13 cellular contexts compared by ENCODE assay signal in the genomic region with DNA sequence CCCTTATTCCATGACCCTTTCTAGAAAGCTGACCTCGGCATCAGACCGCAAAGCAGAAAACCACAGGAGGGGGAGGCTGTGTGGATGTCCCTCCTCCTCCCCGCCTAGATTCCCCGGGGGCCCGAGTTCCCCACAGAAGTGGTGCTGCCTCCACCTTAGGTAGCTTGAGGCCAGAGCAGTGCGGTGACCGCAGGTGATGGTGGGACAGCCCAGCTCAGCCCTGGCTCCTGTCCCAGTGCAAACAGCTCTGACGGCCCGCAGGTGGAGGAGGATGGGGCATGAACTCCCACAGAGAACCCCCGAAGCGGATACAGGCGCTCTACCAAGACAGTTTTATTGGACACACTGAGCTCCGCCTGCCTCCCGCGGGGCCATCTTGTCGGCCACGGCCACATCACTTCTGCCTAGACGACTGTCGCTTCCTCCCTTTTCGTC.
"Had no signal": no experiment of that assay in that cellular context is flagged by ENCODE, and none has a peak within 500 bp of the region (broad histone marks: within the 10 kb centered on the region; RNA-seq: fewer than 3 reads in every experiment).

No MANE protein-coding gene starts in this region.

- H3K27me3 ChIP-seq: cardiac muscle cell, esophagus squamous epithelium, transverse colon had no signal

- DNase-seq: activated CD4-positive, alpha-beta memory T cell treated with anti-CD3 and anti-CD28 coated beads, Interleukin-2, amount 10 ng/mL, durations not matched to agents 7 days and 5 days; activated CD4-positive, alpha-beta T cell treated with anti-CD3 and anti-CD28 coated beads for 36 hours; activated gamma-delta T cell treated with Interleukin-2 at 50 U/mL for 16 hours; activated naive CD8-positive, alpha-beta T cell treated with anti-CD3 and anti-CD28 coated beads, Interleukin-2, amount 50 U/mL, for 24 hours; activated T-cell treated with anti-CD3 and anti-CD28 coated beads, Interleukin-2, amount 50 U/mL, for 48 hours; esophagus squamous epithelium; foreskin fibroblast; mesendoderm; small intestine; transverse colon had no signal

- H3K27ac ChIP-seq: cardiac muscle cell, esophagus squamous epithelium, parathyroid adenoma, transverse colon, VCaP had no signal

- H3K9me3 ChIP-seq: esophagus squamous epithelium, transverse colon had no signal

- ATAC-seq: activated CD4-positive, alpha-beta T cell treated with anti-CD3 and anti-CD28 coated beads for 36 hours; activated naive CD8-positive, alpha-beta T cell treated with anti-CD3 and anti-CD28 coated beads, Interleukin-2, amount 50 U/mL, for 24 hours had no signal

- H2AFZ ChIP-seq: parathyroid adenoma had no signal

- H3K4me1 ChIP-seq: parathyroid adenoma, transverse colon had no signal

- H3K4me3 ChIP-seq: cardiac muscle cell, esophagus squamous epithelium, transverse colon had no signal

- H3K9ac ChIP-seq: parathyroid adenoma had no signal

- H3K36me3 ChIP-seq: cardiac muscle cell had no signal
